22 cellular contexts compared by ENCODE assay signal in genomic region chr15:87578776-87579175, GRCh38.
DNase-seq lines count a peak whose midpoint lies in the region; ATAC-seq and TF ChIP-seq lines count a peak whose summit lies in the region.
"Had no signal": no experiment of that assay in that cellular context is flagged by ENCODE, and none has a peak within 500 bp of the region (broad histone marks: within the 10 kb centered on the region; RNA-seq: fewer than 3 reads in every experiment).

No MANE protein-coding gene starts in this region.

- H3K9ac ChIP-seq in mammary epithelial cell (ENCODE audit: insufficient read depth, low read length) (no peak overlapping the region), neural cell (ENCODE audit: low read length) (no peak overlapping the region)
- H3K9ac ChIP-seq: BLaER1 treated with 17β-estradiol and CSF1 and Interleukin-3, amounts not matched to agents 10 nM and 100 nM had no signal

- peaks cover 17% of the 10 kb centered on the region for H3K4me1 Mint-ChIP-seq in MCF 10A (ENCODE audit: insufficient read depth, unreplicated experiment)
- H3K4me1 Mint-ChIP-seq: CD4-positive, alpha-beta memory T cell had no signal

- H3K27ac ChIP-seq in mammary epithelial cell (ENCODE audit: insufficient read depth, low read depth, low read length) (peak overlapping the region; percentile 64), caudate nucleus (ENCODE audit: low read depth, low read length) (no peak overlapping the region), neural cell (ENCODE audit: low read length) (peak overlapping the region; percentile 62)
- H3K27ac ChIP-seq: 22Rv1; BLaER1 treated with 17β-estradiol and CSF1 and Interleukin-3, amounts not matched to agents 10 nM and 100 nM had no signal

- H3K27me3 ChIP-seq in mammary epithelial cell (ENCODE audit: insufficient read depth, low read length) (no peaks in the 10 kb centered on the region), neural cell (ENCODE audit: insufficient read depth, low read depth, low read length) (no peaks in the 10 kb centered on the region)
- H3K27me3 ChIP-seq: BE2C; BLaER1 treated with 17β-estradiol and CSF1 and Interleukin-3, amounts not matched to agents 10 nM and 100 nM had no signal

- H3K36me3 ChIP-seq in mammary epithelial cell (ENCODE audit: insufficient read depth, low read length) = no peaks in the 10 kb centered on the region
- no peaks in the 10 kb centered on the region for H3K36me3 ChIP-seq in neural cell (ENCODE audit: insufficient read depth, low read length)
- H3K36me3 ChIP-seq: BE2C; BLaER1 treated with 17β-estradiol and CSF1 and Interleukin-3, amounts not matched to agents 10 nM and 100 nM; HAP-1 had no signal

- TF ChIP-seq EP300 in neural cell (conservative IDR thresholded peaks at IDR 0.05; ENCODE audit: poor library complexity, severe bottlenecking) = no peak

- no peaks in the 10 kb centered on the region for H3K27me3 Mint-ChIP-seq in MCF 10A (ENCODE audit: insufficient read depth, unreplicated experiment)
- H3K27me3 Mint-ChIP-seq: CD4-positive, alpha-beta memory T cell had no signal

- peaks cover 37% of the 10 kb centered on the region for H3K4me1 ChIP-seq in mammary epithelial cell (ENCODE audit: insufficient read depth, low read length)
- H3K4me1 ChIP-seq: BE2C; BLaER1 treated with 17β-estradiol and CSF1 and Interleukin-3, amounts not matched to agents 10 nM and 100 nM; HAP-1 had no signal

- CTCF ChIA-PET in mammary epithelial cell (lab: Charles Lee; ENCODE audit: low non-redundant PET) (no interaction called here), MCF 10A (lab: Yijun Ruan, JAX) (interaction anchor here (1.1 to 1.3 kb wide), 2 partner anchors 13 to 25 kb away, joined by 3 read pairs; no protein-coding TSS in a partner anchor)

- no peaks in the 10 kb centered on the region for H3K36me3 Mint-ChIP-seq in MCF 10A (ENCODE audit: insufficient read depth, unreplicated experiment)
- H3K36me3 Mint-ChIP-seq: CD4-positive, alpha-beta memory T cell had no signal

- no peak overlapping the region for H3K27ac Mint-ChIP-seq in MCF 10A (ENCODE audit: low read depth, unreplicated experiment)
- H3K27ac Mint-ChIP-seq: CD4-positive, alpha-beta memory T cell; HFFc6 had no signal

- no TSS peak for BruUV-seq in mammary epithelial cell (replicated peaks; lab: Mats Ljungman, UMichigan)
- BruUV-seq in MCF 10A (replicated peaks; lab: Mats Ljungman, UMichigan) = no TSS peak

- H3K4me3 Mint-ChIP-seq in MCF 10A (ENCODE audit: unreplicated experiment) = no peak overlapping the region
- H3K4me3 Mint-ChIP-seq: CD4-positive, alpha-beta memory T cell; HFFc6 had no signal

- intact Hi-C loops in mammary epithelial cell (cut with micrococcal nuclease) (loop anchor here (5.0 to 10.0 kb wide), 2 partner anchors 211 to 1244 kb away; no protein-coding TSS in a partner anchor), MCF 10A (cut with micrococcal nuclease) (no loop called here), Right ventricle myocardium inferior (cut with DNase I) (no loop called here)

- H2AFZ ChIP-seq in mammary epithelial cell (ENCODE audit: low read depth, low read length) (peak overlapping the region; percentile 12), neural cell (ENCODE audit: low read depth, low read length) (no peak overlapping the region)

- DNase-seq in mammary epithelial cell (peak; percentile 58), MCF 10A (ENCODE audit: unreplicated experiment) (no peak), caudate nucleus (lab: John Stamatoyannopoulos, UW) (peak in 36 of 61 donors; percentile 3 to 89 (median 22)), D341Med (ENCODE audit: low spot score) (no peak), NCI-H1105 (lab: John Stamatoyannopoulos, UW) (no peak), Right ventricle myocardium inferior (ENCODE audit: missing footprints) (no peak), C1 segment of cervical spinal cord (lab: John Stamatoyannopoulos, UW) (no peak)
- DNase-seq: BE2C; Calu3; CD4-positive, alpha-beta memory T cell; COR-L47; DMS153; DND-41; EL; GDM1; GOT3; HFFc6 had no signal

- no peaks in the 10 kb centered on the region for H3K9me2 ChIP-seq in neural cell (ENCODE audit: insufficient read depth, low read length)

- H3K9me3 ChIP-seq in mammary epithelial cell (replicated peaks; ENCODE audit: insufficient read depth, low read length) = no peaks in the 10 kb centered on the region
- no peaks in the 10 kb centered on the region for H3K9me3 ChIP-seq in neural cell (ENCODE audit: low read length)
- H3K9me3 ChIP-seq: BE2C; BLaER1 treated with 17β-estradiol and CSF1 and Interleukin-3, amounts not matched to agents 10 nM and 100 nM had no signal

- no peak for TF ChIP-seq RAD21 in neural cell (conservative IDR thresholded peaks at IDR 0.05)

- POLR2A ChIA-PET in MCF 10A (lab: Yijun Ruan, JAX) = interaction anchor here (0.8 kb wide), 1 partner anchor 22 kb away, joined by 3 read pairs; no protein-coding TSS in a partner anchor

- dilution Hi-C loops in mammary epithelial cell (cut with HindIII; ENCODE audit: low sequenced_read_pairs) = no loop called here

- H3F3A ChIP-seq in neural cell (ENCODE audit: insufficient read depth, low read length, poor library complexity, severe bottlenecking) = no peaks in the 10 kb centered on the region

- ATAC-seq in Right ventricle myocardium inferior = no peak
- ATAC-seq: GM12878 had no signal

- H3K4me2 ChIP-seq in mammary epithelial cell (ENCODE audit: insufficient read depth, low read depth, low read length) (peak overlapping the region; percentile 65), neural cell (ENCODE audit: low read length) (no peak overlapping the region)
- H3K4me2 ChIP-seq: BLaER1 treated with 17β-estradiol and CSF1 and Interleukin-3, amounts not matched to agents 10 nM and 100 nM had no signal

- no peak overlapping the region for H3K4me3 ChIP-seq in mammary epithelial cell (replicated peaks in 1 of 3; ENCODE audit: insufficient read depth in 1 of 3, low read depth in 2 of 3, low read length in 3 of 3)
- H3K4me3 ChIP-seq in neural cell (ENCODE audit: low read length) = no peak overlapping the region
- H3K4me3 ChIP-seq: BLaER1 treated with 17β-estradiol and CSF1 and Interleukin-3, amounts not matched to agents 10 nM and 100 nM; GM12878; HAP-1 had no signal

- TF ChIP-seq CTCF in mammary epithelial cell (conservative IDR thresholded peaks at IDR 0.05 in 1 of 2, IDR thresholded peaks at IDR 0.05 in 1 of 2; ENCODE audit: extremely low read depth in 1 of 2, insufficient read depth in 1 of 2, low read depth in 1 of 2, low read length in 2 of 2) = no peak
- TF ChIP-seq CTCF in MCF 10A (IDR thresholded peaks at IDR 0.05; ENCODE audit: unreplicated experiment) = no peak
- TF ChIP-seq CTCF in neural cell (IDR thresholded peaks at IDR 0.05; ENCODE audit: poor library complexity, severe bottlenecking) = no peak

- H3K9me3 Mint-ChIP-seq in MCF 10A (ENCODE audit: unreplicated experiment) = no peaks in the 10 kb centered on the region
- H3K9me3 Mint-ChIP-seq: CD4-positive, alpha-beta memory T cell; HFFc6 had no signal

- in situ Hi-C loops in mammary epithelial cell (cut with MboI; ENCODE audit: low sequenced_read_pairs in 2 of 2) = loop anchor here in 1 of 2 donors (25.0 kb wide), 1 partner anchor 541 kb away; no protein-coding TSS in a partner anchor

- H4K20me1 ChIP-seq in mammary epithelial cell (ENCODE audit: insufficient read depth, low read length) = no peaks in the 10 kb centered on the region
- H4K20me1 ChIP-seq in neural cell (ENCODE audit: insufficient read depth) = no peaks in the 10 kb centered on the region
- H4K20me1 ChIP-seq: BLaER1 treated with 17β-estradiol and CSF1 and Interleukin-3, amounts not matched to agents 10 nM and 100 nM had no signal

- WGBS in mammary epithelial cell (ENCODE audit: low coverage, missing lambda C conversion rate) = 32% methylated on average over 4 of the region's 4 CpGs

- H3K79me2 ChIP-seq in mammary epithelial cell (ENCODE audit: insufficient read depth, low read length) = no peaks in the 10 kb centered on the region
- H3K79me2 ChIP-seq in neural cell (replicated peaks; ENCODE audit: insufficient read depth, low read length) = no peaks in the 10 kb centered on the region

TF ChIP-seq in neural cell, 6 proteins besides CTCF, POLR2A, EP300 and RAD21:
- TF ChIP-seq SMC3 (conservative IDR thresholded peaks at IDR 0.05; ENCODE audit: poor library complexity) = no peak
- no peak for TF ChIP-seq MXI1 (conservative IDR thresholded peaks at IDR 0.05; ENCODE audit: poor library complexity, severe bottlenecking)
- no peak for TF ChIP-seq POLR2AphosphoS5 (IDR thresholded peaks at IDR 0.05)
- no peak for TF ChIP-seq EZH2 (IDR thresholded peaks at IDR 0.05; ENCODE audit: borderline replicate concordance, insufficient read depth, low read length, poor library complexity, severe bottlenecking)
- TF ChIP-seq REST (IDR thresholded peaks at IDR 0.05; ENCODE audit: borderline replicate concordance) = no peak
- no peak for TF ChIP-seq TAF1 (IDR thresholded peaks at IDR 0.05; ENCODE audit: low read depth)

Comparison
In these comparisons a context has a peak if more than half of its experiments do, and no peak if none do; other contexts are left out.
1. DNase-seq: peak in mammary epithelial cell (single experiment) and caudate nucleus (36 of 61); none in MCF 10A (single experiment), D341Med (single experiment), NCI-H1105 (single experiment), Right ventricle myocardium inferior (single experiment) and C1 segment of cervical spinal cord (0 of 14).